Comparison of ENCODE assay signal across 1 cellular context in the genomic region with DNA sequence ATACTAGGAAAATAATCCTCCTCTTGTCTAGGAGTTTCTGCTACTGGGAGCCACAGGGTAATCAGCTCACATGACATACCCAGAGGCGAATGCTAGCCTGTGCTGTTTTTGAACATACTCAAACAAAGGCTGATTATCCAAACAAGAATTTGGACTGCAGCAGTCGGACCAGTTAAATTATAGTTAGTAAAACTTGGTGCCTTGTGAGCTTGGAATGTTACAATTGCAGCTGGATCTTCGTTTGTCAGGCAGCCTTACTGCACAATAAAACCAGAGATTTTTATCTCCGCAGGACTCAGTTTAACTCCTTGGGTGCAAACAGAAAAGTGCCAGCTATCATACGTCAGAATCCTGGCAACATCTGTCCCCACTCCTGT.
TF ChIP-seq lines count a peak whose summit lies in the region.

No MANE protein-coding gene starts in this region.

TF ChIP-seq in SK-N-SH, 30 proteins besides CTCF, POLR2A, EP300 and RAD21 (continued from another document):
- TF ChIP-seq MEF2A (IDR thresholded peaks at IDR 0.05; ENCODE audit: borderline replicate concordance, low read depth) (peak; percentile 35; the same call in 1 of the 2 replicates), TCF12 (IDR thresholded peaks at IDR 0.05) (peak; percentile 11; the same call in 1 of the 2 replicates), JUND (IDR thresholded peaks at IDR 0.05) (no peak), RXRA (IDR thresholded peaks at IDR 0.05; ENCODE audit: borderline replicate concordance, low read depth) (no peak)
- TF ChIP-seq, protein P1, sequence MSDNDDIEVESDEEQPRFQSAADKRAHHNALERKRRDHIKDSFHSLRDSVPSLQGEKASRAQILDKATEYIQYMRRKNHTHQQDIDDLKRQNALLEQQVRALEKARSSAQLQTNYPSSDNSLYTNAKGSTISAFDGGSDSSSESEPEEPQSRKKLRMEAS (IDR thresholded peaks at IDR 0.05; ENCODE audit: low read depth): no peak
- TF ChIP-seq, protein P2, sequence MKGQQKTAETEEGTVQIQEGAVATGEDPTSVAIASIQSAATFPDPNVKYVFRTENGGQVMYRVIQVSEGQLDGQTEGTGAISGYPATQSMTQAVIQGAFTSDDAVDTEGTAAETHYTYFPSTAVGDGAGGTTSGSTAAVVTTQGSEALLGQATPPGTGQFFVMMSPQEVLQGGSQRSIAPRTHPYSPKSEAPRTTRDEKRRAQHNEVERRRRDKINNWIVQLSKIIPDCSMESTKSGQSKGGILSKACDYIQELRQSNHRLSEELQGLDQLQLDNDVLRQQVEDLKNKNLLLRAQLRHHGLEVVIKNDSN (IDR thresholded peaks at IDR 0.05; ENCODE audit: borderline replicate concordance, low read depth): peak; percentile 14; the same call in 1 of the 2 replicates
